1 cellular context compared by ENCODE assay signal in the genomic region with DNA sequence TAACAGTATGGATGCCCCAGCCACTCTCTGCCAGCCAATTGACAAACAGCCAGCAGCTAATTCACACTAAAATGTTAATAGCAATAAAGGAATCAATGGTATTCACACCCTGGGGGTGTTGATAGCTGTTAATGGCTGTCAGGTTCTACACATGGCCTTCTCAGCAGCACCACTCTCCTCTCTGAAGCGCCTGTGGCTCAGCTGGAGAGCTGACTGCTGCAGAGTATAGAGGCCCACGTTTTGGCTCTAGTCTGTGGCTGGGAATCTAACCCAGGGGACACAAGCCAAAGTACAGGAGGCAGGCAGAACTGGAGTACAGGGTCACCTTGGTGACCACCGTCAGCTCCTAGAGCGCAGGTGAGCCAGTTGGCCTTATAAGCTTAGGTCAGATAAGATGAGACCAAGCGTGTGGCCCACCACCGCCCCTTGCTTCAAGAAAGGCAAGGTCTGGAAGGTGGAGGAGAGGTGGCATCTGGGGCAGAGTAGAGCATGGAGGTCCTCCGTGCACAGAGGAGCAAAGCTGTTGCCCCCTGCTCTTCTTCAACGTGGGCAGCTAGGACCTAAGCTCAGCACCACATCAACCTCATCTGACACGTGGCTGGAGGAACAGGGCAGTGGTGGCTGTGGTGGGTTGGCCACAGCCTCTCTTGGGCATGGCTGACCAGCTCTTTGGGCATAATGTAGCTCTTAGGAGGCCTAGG.
TF ChIP-seq lines count a peak whose summit lies in the region.

No MANE protein-coding gene starts in this region.

TF ChIP-seq in K562, 482 proteins besides CTCF, POLR2A, EP300 and RAD21:
- no peak for TF ChIP-seq ZNF175 (CRISPR knock-in tag; IDR thresholded peaks at IDR 0.05; ENCODE audit: low read depth)
- TF ChIP-seq RBM14 (IDR thresholded peaks at IDR 0.05; ENCODE audit: borderline replicate concordance, insufficient read depth, low read depth, low read length): no peak
- TF ChIP-seq, protein P1, sequence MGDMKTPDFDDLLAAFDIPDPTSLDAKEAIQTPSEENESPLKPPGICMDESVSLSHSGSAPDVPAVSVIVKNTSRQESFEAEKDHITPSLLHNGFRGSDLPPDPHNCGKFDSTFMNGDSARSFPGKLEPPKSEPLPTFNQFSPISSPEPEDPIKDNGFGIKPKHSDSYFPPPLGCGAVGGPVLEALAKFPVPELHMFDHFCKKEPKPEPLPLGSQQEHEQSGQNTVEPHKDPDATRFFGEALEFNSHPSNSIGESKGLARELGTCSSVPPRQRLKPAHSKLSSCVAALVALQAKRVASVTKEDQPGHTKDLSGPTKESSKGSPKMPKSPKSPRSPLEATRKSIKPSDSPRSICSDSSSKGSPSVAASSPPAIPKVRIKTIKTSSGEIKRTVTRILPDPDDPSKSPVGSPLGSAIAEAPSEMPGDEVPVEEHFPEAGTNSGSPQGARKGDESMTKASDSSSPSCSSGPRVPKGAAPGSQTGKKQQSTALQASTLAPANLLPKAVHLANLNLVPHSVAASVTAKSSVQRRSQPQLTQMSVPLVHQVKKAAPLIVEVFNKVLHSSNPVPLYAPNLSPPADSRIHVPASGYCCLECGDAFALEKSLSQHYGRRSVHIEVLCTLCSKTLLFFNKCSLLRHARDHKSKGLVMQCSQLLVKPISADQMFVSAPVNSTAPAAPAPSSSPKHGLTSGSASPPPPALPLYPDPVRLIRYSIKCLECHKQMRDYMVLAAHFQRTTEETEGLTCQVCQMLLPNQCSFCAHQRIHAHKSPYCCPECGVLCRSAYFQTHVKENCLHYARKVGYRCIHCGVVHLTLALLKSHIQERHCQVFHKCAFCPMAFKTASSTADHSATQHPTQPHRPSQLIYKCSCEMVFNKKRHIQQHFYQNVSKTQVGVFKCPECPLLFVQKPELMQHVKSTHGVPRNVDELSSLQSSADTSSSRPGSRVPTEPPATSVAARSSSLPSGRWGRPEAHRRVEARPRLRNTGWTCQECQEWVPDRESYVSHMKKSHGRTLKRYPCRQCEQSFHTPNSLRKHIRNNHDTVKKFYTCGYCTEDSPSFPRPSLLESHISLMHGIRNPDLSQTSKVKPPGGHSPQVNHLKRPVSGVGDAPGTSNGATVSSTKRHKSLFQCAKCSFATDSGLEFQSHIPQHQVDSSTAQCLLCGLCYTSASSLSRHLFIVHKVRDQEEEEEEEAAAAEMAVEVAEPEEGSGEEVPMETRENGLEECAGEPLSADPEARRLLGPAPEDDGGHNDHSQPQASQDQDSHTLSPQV (IDR thresholded peaks at IDR 0.05): 0 out of 2 replicates have a peak, but pooled peaks have one; percentile 34
- TF ChIP-seq ZNF699 (CRISPR knock-in tag; IDR thresholded peaks at IDR 0.05; ENCODE audit: insufficient replicate concordance): no peak
